Comparison of ENCODE assay signal across 26 cellular contexts in the genomic region with DNA sequence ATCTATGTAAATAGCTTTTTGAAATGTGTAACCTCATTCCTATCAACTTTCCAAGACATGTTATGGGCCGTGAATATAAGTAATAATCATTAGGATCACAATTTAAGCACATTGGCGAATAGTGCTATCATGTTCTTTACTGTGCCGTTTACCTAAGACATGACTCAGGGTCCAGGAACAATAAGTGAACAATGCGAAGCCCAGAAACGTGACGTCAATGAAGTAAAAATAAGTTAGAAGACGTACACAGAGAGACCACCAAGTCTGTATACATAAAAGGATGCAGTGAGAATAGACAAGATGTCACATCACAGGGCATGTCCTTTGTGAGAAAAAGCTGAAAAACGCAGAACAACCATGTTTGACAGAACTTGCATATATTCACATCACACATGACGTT. TPM values are rescaled to one million over a fixed set of nuclear protein-coding genes. Genes with fewer than 3 reads are reported as not detected.
"Had no signal": no experiment of that assay in that cellular context is flagged by ENCODE, and none has a peak within 500 bp of the region (broad histone marks: within the 10 kb centered on the region; RNA-seq: fewer than 3 reads in every experiment).

No MANE protein-coding gene starts in this region.

- H3K27ac ChIP-seq: epithelial cell of prostate, esophagus squamous epithelium, hepatocyte, parathyroid adenoma, psoas muscle, spleen, stomach had no signal

- H3K4me1 ChIP-seq: esophagus squamous epithelium, parathyroid adenoma, psoas muscle, spleen, stomach had no signal

- H3K9me3 ChIP-seq: esophagus squamous epithelium, psoas muscle, stomach had no signal

- H3K4me3 ChIP-seq: esophagus squamous epithelium, hepatocyte, lung, psoas muscle, spleen, stomach had no signal

- H3K36me3 ChIP-seq: esophagus squamous epithelium, spleen, stomach had no signal

- H3K27me3 ChIP-seq: esophagus squamous epithelium, hepatocyte, spleen, stomach had no signal

- FAIRE-seq: endometrium, urothelium cell line had no signal

- DNase-seq: effector memory CD4-positive, alpha-beta T cell; esophagus squamous epithelium; foreskin melanocyte; head of caudate nucleus; left colon; left ventricle myocardium superior; mesenchymal stem cell; midbrain; psoas muscle; retina; spleen; stimulated activated CD4-positive, alpha-beta T cell treated with anti-CD3 and anti-CD28 coated beads, Interleukin-15, amount 100 ng/mL, for 24 hours; stimulated activated CD4-positive, alpha-beta T cell treated with anti-CD3 and anti-CD28 coated beads, Interleukin-1b, Interleukin-23, amount 100 ng/mL, for 48 hours; stimulated activated CD4-positive, alpha-beta T cell treated with anti-CD3 and anti-CD28 coated beads, Interleukin-4, amount 100 ng/mL, for 24 hours; stomach; substantia nigra; trophoblast cell had no signal

- ATAC-seq: left colon; left ventricle myocardium superior; natural killer cell treated with Interleukin-12 subunit alpha and Interleukin-12 subunit beta and Interleukin-15 and Interleukin-18, amount 100 ng/mL, for 72 hours; psoas muscle; sciatic nerve; stimulated activated memory B cell treated with anti-CD40 and anti-IgM and Interleukin-4, amounts not matched to agents 10 μg/mL and 1 μg/mL and 100 μg/mL, for 72 hours had no signal

RNA-seq across cellular contexts. Expression of a gene that starts 49.3 kb away (rescaled TPM):
- total RNA-seq: natural killer cell treated with Interleukin-12 subunit alpha and Interleukin-12 subunit beta and Interleukin-15 and Interleukin-18, amount 100 ng/mL, for 72 hours had no signal
